Comparison of ENCODE assay signal across 8 cellular contexts in the genomic region with DNA sequence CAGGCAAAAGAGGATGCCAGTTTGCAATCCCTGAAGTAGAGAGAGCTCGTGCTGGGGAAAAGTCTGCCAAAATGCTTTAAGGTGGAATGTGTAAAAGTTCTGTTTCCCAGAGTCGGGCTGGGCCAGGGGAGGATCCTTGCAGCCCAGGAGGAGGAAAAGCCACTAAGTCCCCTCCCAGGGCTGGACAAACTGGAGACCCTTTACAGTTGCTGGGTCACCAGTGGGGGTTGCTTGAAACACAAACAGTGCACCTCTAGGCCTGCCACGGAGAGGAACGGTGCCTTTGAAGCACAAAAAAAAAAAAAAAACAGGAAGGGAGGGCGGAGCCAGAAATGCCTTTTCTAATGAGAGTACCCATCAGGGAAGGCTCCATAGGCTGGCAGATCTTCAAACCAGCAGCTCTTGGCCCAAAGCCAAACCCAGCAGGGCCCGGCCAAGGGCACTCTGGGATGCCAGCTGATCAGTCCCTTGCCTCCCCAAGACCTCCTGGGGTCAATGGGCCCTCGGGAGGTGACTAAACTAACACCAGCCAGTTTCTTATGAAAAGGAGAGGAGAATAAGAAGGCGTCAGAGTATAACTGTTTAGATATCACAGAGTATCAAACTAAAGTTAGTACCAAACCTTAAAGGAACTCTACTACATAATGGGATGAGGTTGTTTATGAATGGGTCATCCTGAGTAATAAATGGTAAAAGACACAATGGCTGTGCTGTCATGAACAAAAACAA. TPM values are rescaled to one million over a fixed set of nuclear protein-coding genes. Genes with fewer than 3 reads are reported as not detected.
DNase-seq lines count a peak whose midpoint lies in the region; ATAC-seq, FAIRE-seq and TF ChIP-seq lines count a peak whose summit lies in the region.

No MANE protein-coding gene starts in this region.

- H3K4me3 Mint-ChIP-seq in activated naive CD4-positive, alpha-beta T cell treated with anti-CD3 and anti-CD28 coated beads, Interleukin-2, amount 50 U/mL, for 24 hours, result peak overlapping the region; percentile 94

- POLR2A ChIA-PET in OCI-LY7 (lab: Charles Lee), result interaction anchor here (0.6 to 1.5 kb wide), 7 partner anchors 13 to 1713 kb away, joined by 3 to 7 read pairs (median 4); partner anchors contain the start of genes HLA-A and POLR1H

- peak overlapping the region; percentile 85 for H3K4me2 ChIP-seq in OCI-LY7 (ENCODE audit: low read length)

- peak; percentile 91 for DNase-seq in Daoy (ENCODE audit: low read depth)
- DNase-seq in HTR-8/SVneo (ENCODE audit: insufficient read length, low spot score), result peak; percentile 54
- DNase-seq in OCI-LY7 (ENCODE audit: low spot score), result peak; percentile 89
- DNase-seq in globus pallidus (ENCODE audit: low spot score), result peak; percentile 82
- no peak for DNase-seq in KG1 (lab: John Stamatoyannopoulos, UW)

- no peaks in the 10 kb centered on the region; the same call in 1 of the 2 replicates for H3K79me2 ChIP-seq in OCI-LY7 (ENCODE audit: insufficient read depth, low read depth, low read length)

- no peaks in the 10 kb centered on the region for H4K20me1 ChIP-seq in OCI-LY7 (ENCODE audit: insufficient read depth, low read length)

- peak overlapping the region; percentile 67 for H3K4me3 ChIP-seq in OCI-LY7 (ENCODE audit: low read depth, low read length, poor library complexity, severe bottlenecking)
- peak overlapping the region; percentile 61 to 72 for H3K4me3 ChIP-seq in neutrophil (ENCODE audit: low read depth in 1 of 2, low read length in 1 of 2)

- CTCF ChIA-PET in OCI-LY7 (lab: Charles Lee; ENCODE audit: unreplicated experiment), result interaction anchor here (0.7 kb wide), 1 partner anchor 335 kb away, joined by 9 read pairs; no protein-coding TSS in a partner anchor

- BruUV-seq in OCI-LY7 (replicated peaks; lab: Mats Ljungman, UMichigan), result no TSS peak

- H3K4me1 ChIP-seq in OCI-LY7 (ENCODE audit: insufficient read depth, low read length, poor library complexity, severe bottlenecking), result peaks cover 49% of the 10 kb centered on the region
- H3K4me1 ChIP-seq in neutrophil (ENCODE audit: control insufficient read depth in 1 of 2, insufficient read depth in 1 of 2, low read depth in 1 of 2, low read length in 1 of 2), result peaks cover 31 to 32% of the 10 kb centered on the region in 2 experiments

- H3K9me3 ChIP-seq in OCI-LY7 (ENCODE audit: low read length) (no peaks in the 10 kb centered on the region), neutrophil (no peaks in the 10 kb centered on the region)

- intact Hi-C loops in OCI-LY7 (cut with micrococcal nuclease; ENCODE audit: unreplicated experiment), result loop anchor here (1.0 to 5.0 kb wide), 3 partner anchors 24 to 101 kb away; partner anchors contain the start of genes HLA-A and PPP1R11

- H2AFZ ChIP-seq in OCI-LY7 (ENCODE audit: low read length), result peak overlapping the region; percentile 68; the same call in 1 of the 2 replicates

- H3K9me3 Mint-ChIP-seq in activated naive CD4-positive, alpha-beta T cell treated with anti-CD3 and anti-CD28 coated beads, Interleukin-2, amount 50 U/mL, for 24 hours, result no peaks in the 10 kb centered on the region

- no peaks in the 10 kb centered on the region for H3K9me2 ChIP-seq in OCI-LY7 (ENCODE audit: insufficient read depth, low read length)

- FAIRE-seq in HTR-8/SVneo (lab: Jason Lieb, UNC), result no peak

- peaks cover 7% of the 10 kb centered on the region for H3K36me3 Mint-ChIP-seq in activated naive CD4-positive, alpha-beta T cell treated with anti-CD3 and anti-CD28 coated beads, Interleukin-2, amount 50 U/mL, for 24 hours

- no peak for ATAC-seq in HG03159 (IDR thresholded peaks at IDR 0.05; ENCODE audit: unreplicated experiment)

- H3K4me1 Mint-ChIP-seq in activated naive CD4-positive, alpha-beta T cell treated with anti-CD3 and anti-CD28 coated beads, Interleukin-2, amount 50 U/mL, for 24 hours, result peaks cover 52% of the 10 kb centered on the region

- no peaks in the 10 kb centered on the region for H3K36me3 ChIP-seq in OCI-LY7 (ENCODE audit: insufficient read depth, low read length)
- peaks cover 8% of the 10 kb centered on the region for H3K36me3 ChIP-seq in neutrophil

- H3K27me3 Mint-ChIP-seq in activated naive CD4-positive, alpha-beta T cell treated with anti-CD3 and anti-CD28 coated beads, Interleukin-2, amount 50 U/mL, for 24 hours, result no peaks in the 10 kb centered on the region

- no peak for TF ChIP-seq CTCF in OCI-LY7 (conservative IDR thresholded peaks at IDR 0.05; ENCODE audit: low read length)
- no peak for TF ChIP-seq CTCF in neutrophil (IDR thresholded peaks at IDR 0.05)

- peak overlapping the region; percentile 98 for H3K27ac Mint-ChIP-seq in activated naive CD4-positive, alpha-beta T cell treated with anti-CD3 and anti-CD28 coated beads, Interleukin-2, amount 50 U/mL, for 24 hours

- peak overlapping the region; percentile 93 for H3K27ac ChIP-seq in OCI-LY7 (ENCODE audit: low read depth, low read length, poor library complexity, severe bottlenecking)
- H3K27ac ChIP-seq in neutrophil, result peak overlapping the region; percentile 92

- no peaks in the 10 kb centered on the region for H3K27me3 ChIP-seq in neutrophil

RNA-seq across cellular contexts. Expression of gene HLA-A, which starts 23.7 kb away (rescaled TPM):
- 321 and 324 TPM in 2 replicates for total RNA-seq in Daoy (2014; rRNA removed; shearing (Covaris generic))
- total RNA-seq in OCI-LY7 (2014; rRNA removed; shearing (Covaris generic)), result 672 and 804 TPM in 2 replicates
- total RNA-seq in OCI-LY7 (2022), result 393 and 415 TPM in 2 replicates
